In the genomic region with DNA sequence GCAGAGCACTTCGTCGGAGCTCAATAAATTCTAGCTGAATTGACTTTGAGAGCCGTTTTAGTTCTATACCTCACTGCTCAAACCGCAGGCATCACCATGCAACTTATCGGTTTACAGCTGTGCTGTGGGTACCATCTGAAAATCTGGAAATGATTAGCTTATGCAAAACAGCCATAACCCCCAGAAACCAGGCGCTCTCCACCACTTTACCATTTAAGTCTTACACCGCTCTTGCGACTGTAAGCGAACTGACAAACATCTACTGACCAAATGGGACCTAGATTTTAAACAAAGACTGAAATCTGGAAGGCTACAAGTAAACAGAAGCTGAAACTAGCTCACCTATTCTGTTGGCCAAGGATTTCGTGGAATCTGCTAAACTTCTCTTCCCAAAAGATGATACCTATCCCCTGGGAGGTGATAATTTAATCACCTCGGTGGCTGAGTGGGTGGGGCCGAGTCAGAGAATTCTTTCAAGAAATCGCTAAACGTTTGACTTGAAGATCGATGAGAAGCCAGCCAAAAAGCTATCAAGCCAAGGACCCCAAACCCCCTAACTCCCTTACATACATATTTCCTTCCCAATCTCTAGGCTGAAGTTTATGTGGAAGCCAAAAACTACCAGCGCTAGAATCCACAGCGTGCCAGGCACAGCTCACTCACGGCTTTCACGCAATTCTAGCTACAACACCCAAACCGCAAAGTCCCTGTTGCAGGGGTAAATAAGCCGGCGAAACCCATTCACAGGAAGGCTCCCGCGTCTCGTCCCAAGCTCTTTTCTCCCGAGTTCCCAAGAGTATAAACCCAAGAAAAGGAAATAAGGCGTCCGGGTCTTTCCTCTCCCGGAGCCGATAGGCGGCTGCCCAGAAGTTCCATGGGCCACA, we compare ENCODE assay signal across 8 cellular contexts. TPM values are rescaled to one million over a fixed set of nuclear protein-coding genes. Genes with fewer than 3 reads are reported as not detected.
DNase-seq lines count a peak whose midpoint lies in the region; ATAC-seq and TF ChIP-seq lines count a peak whose summit lies in the region.

No MANE protein-coding gene starts in this region.

- peak overlapping the region; percentile 85 to 95 (median 91) for H3K9ac ChIP-seq in BLaER1 treated with 17β-estradiol and CSF1 and Interleukin-3, amounts not matched to agents 10 nM and 100 nM

- peak overlapping the region; percentile 81 to 96 (median 90) for H3K27ac ChIP-seq in BLaER1 treated with 17β-estradiol and CSF1 and Interleukin-3, amounts not matched to agents 10 nM and 100 nM

- H3K9me3 ChIP-seq in BLaER1 treated with 17β-estradiol and CSF1 and Interleukin-3, amounts not matched to agents 10 nM and 100 nM (replicated peaks in 1 of 11) = no peaks in the 10 kb centered on the region

- ATAC-seq in GM19025 (IDR thresholded peaks at IDR 0.05; ENCODE audit: low read depth, unreplicated experiment) (peak; percentile 53), HG03135 (IDR thresholded peaks at IDR 0.05; ENCODE audit: unreplicated experiment) (peak; percentile 47), left lobe of liver (no peak)

- H3K27me3 ChIP-seq in BLaER1 treated with 17β-estradiol and CSF1 and Interleukin-3, amounts not matched to agents 10 nM and 100 nM = no peaks in the 10 kb centered on the region

- DNase-seq in fibroblast of the aortic adventitia (ENCODE audit: low read depth) (peak; percentile 53), retinal pigment epithelial cell (ENCODE audit: low read depth) (peak; percentile 2), left lobe of liver (ENCODE audit: low spot score) (no peak), SKM-1 (lab: John Stamatoyannopoulos, UW; ENCODE audit: unreplicated experiment) (no peak)

- H3K36me3 ChIP-seq in BLaER1 treated with 17β-estradiol and CSF1 and Interleukin-3, amounts not matched to agents 10 nM and 100 nM = peaks cover 0 to 13% (median 7%) of the 10 kb centered on the region in 11 experiments; a peak in 7 of 22 replicates

- peaks cover 21 to 55% (median 45%) of the 10 kb centered on the region in 11 experiments; a peak in 19 of 22 replicates for H4K20me1 ChIP-seq in BLaER1 treated with 17β-estradiol and CSF1 and Interleukin-3, amounts not matched to agents 10 nM and 100 nM

- H3K4me1 ChIP-seq in BLaER1 treated with 17β-estradiol and CSF1 and Interleukin-3, amounts not matched to agents 10 nM and 100 nM = peaks cover 18 to 25% (median 22%) of the 10 kb centered on the region in 10 experiments

- H3K4me3 ChIP-seq in BLaER1 treated with 17β-estradiol and CSF1 and Interleukin-3, amounts not matched to agents 10 nM and 100 nM = peak overlapping the region; percentile 81 to 99 (median 92)
- H3K4me3 ChIP-seq in WI38 (ENCODE audit: low read depth, low read length) (peak overlapping the region; percentile 98), fibroblast of the aortic adventitia (ENCODE audit: low read depth, low read length) (peak overlapping the region; percentile 99), retinal pigment epithelial cell (ENCODE audit: low read length) (peak overlapping the region; percentile 99)

- peak overlapping the region; percentile 90 to 98 (median 95) for H3K4me2 ChIP-seq in BLaER1 treated with 17β-estradiol and CSF1 and Interleukin-3, amounts not matched to agents 10 nM and 100 nM

- TF ChIP-seq CTCF in WI38 (IDR thresholded peaks at IDR 0.05; ENCODE audit: low read depth, low read length) = no peak
- no peak for TF ChIP-seq CTCF in fibroblast of the aortic adventitia (IDR thresholded peaks at IDR 0.05; ENCODE audit: insufficient read depth, low read length)
- TF ChIP-seq CTCF in retinal pigment epithelial cell (conservative IDR thresholded peaks at IDR 0.05; ENCODE audit: low read depth, low read length) = no peak

RNA-seq across cellular contexts. Expression of a gene that starts 0.6 kb away (rescaled TPM):
- total RNA-seq in fibroblast of the aortic adventitia (ENCODE audit: low replicate concordance) (15.2 and 23.7 TPM in 2 replicates), left lobe of liver (6.8 TPM)

RNA-seq across cellular contexts. Expression of a gene that starts 33.9 kb away (rescaled TPM):
- total RNA-seq in fibroblast of the aortic adventitia (ENCODE audit: low replicate concordance) (0.45 and 2.8 TPM in 2 replicates), left lobe of liver (1.2 TPM)

RNA-seq across cellular contexts. Expression of a gene that starts 45.0 kb away (rescaled TPM):
- total RNA-seq in fibroblast of the aortic adventitia (ENCODE audit: low replicate concordance) (6.1 and 35.2 TPM in 2 replicates), left lobe of liver (8.2 TPM)

Comparison
In these comparisons a context has a peak if more than half of its experiments do, and no peak if none do; other contexts are left out.
1. DNase-seq: peak in fibroblast of the aortic adventitia (single experiment) and retinal pigment epithelial cell (single experiment); none in left lobe of liver (single experiment) and SKM-1 (single experiment).
2. Peak in every context shown above with its lines, with median percentiles within 50 percentile points of each other: H3K4me3 ChIP-seq.